In the genomic region with DNA sequence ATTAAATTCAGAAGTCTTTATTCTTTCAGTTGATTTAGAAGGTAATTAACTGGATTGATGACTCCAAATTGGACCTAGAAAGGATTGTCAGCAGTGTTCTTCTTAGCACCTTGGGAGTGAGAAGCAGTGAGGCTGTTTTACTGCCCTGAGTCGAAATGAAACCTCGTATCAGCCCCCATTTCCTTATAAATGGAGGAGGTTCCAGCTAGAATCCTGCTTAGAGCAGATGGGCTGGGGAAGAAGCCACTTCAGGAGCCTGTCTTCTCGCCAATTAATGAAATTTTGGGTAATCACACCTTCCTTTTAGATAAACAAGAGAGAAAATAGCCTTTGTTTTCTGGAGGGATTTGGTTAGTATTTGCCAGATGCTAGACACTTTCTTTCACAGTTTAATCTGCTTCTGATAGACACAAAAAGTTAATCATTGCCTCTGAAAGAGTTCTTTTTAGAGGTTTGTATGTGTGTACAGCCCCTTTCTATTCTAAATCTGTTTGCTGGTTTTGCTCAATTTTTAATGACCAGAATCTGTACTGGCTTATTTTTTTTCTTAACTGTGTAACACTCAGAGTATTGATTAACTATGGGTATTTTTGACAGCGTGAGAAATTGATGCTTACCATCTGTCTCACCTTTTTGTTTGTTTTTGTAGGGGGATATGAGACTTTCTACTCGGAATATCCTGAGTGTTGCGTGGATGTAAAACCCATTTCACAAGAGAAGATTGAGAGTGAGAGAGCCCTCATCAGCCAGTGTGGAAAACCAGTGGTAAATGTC, we compare ENCODE assay signal across 8 cellular contexts. TPM values are rescaled to one million over a fixed set of nuclear protein-coding genes. Genes with fewer than 3 reads are reported as not detected.
A peak's percentile ranks its signal among the peaks of the same experiment; 100 is the strongest.
DNase-seq lines count a peak whose midpoint lies in the region; ATAC-seq and TF ChIP-seq lines count a peak whose summit lies in the region.

No MANE protein-coding gene starts in this region.

- peaks cover 80% of the 10 kb centered on the region for H3K4me1 Mint-ChIP-seq in central memory CD8-positive, alpha-beta T cell
- H3K4me1 Mint-ChIP-seq in neural progenitor cell, result peaks cover 46% of the 10 kb centered on the region

- H2AFZ ChIP-seq in neural progenitor cell (replicated peaks), result no peak overlapping the region

- TF ChIP-seq CTCF in GM12864 (IDR thresholded peaks at IDR 0.05; ENCODE audit: low read depth, low read length, missing control alignments) (no peak), neural progenitor cell (IDR thresholded peaks at IDR 0.05) (no peak)

- H3K4me3 ChIP-seq in GM12864 (ENCODE audit: low read depth, low read length), result peak overlapping the region; percentile 89
- H3K4me3 ChIP-seq in HUES6 (ENCODE audit: low read depth, low read length), result no peak overlapping the region
- H3K4me3 ChIP-seq in neural progenitor cell, result no peak overlapping the region

- no peak for ATAC-seq in central memory CD8-positive, alpha-beta T cell (replicated peaks; ENCODE audit: extremely low read depth, poor library complexity, severe bottlenecking)

- H3K27ac Mint-ChIP-seq in central memory CD8-positive, alpha-beta T cell (ENCODE audit: low read depth), result peak overlapping the region; percentile 88
- no peak overlapping the region for H3K27ac Mint-ChIP-seq in neural progenitor cell

- peak overlapping the region; percentile 71 for H3K4me3 Mint-ChIP-seq in central memory CD8-positive, alpha-beta T cell
- H3K4me3 Mint-ChIP-seq in neural progenitor cell, result no peak overlapping the region

- no peaks in the 10 kb centered on the region for H3K9me3 ChIP-seq in HUES6 (ENCODE audit: control insufficient read depth, insufficient read depth, low read depth, low read length)
- H3K9me3 ChIP-seq in neural progenitor cell (ENCODE audit: low read depth), result no peaks in the 10 kb centered on the region

- H3K27ac ChIP-seq in HUES6 (ENCODE audit: low read depth, low read length) (peak overlapping the region; percentile 23; the same call in 1 of the 2 replicates), neural progenitor cell (no peak overlapping the region)

- peaks cover 24% of the 10 kb centered on the region for H3F3A ChIP-seq in neural progenitor cell (ENCODE audit: low read depth)

- H3K27me3 Mint-ChIP-seq in central memory CD8-positive, alpha-beta T cell, result no peaks in the 10 kb centered on the region
- H3K27me3 Mint-ChIP-seq in neural progenitor cell (ENCODE audit: insufficient read depth, low read depth), result peaks cover 21% of the 10 kb centered on the region

- peaks cover 11% of the 10 kb centered on the region for H3K36me3 Mint-ChIP-seq in central memory CD8-positive, alpha-beta T cell (ENCODE audit: insufficient read depth)
- no peaks in the 10 kb centered on the region for H3K36me3 Mint-ChIP-seq in neural progenitor cell

- H3K9ac ChIP-seq in HUES6 (ENCODE audit: low read length) (peak overlapping the region; percentile 22), neural progenitor cell (no peak overlapping the region)

- peaks cover 46% of the 10 kb centered on the region for H3K36me3 ChIP-seq in HUES6 (ENCODE audit: control insufficient read depth, insufficient read depth, low read length)
- H3K36me3 ChIP-seq in neural progenitor cell, result no peaks in the 10 kb centered on the region

- H3K4me1 ChIP-seq in HUES6 (ENCODE audit: control insufficient read depth, insufficient read depth, low read length), result peaks cover 38% of the 10 kb centered on the region
- H3K4me1 ChIP-seq in neural progenitor cell, result peaks cover 38% of the 10 kb centered on the region

- DNase-seq in GM12864 (ENCODE audit: low read depth), result no peak
- no peak for DNase-seq in central memory CD8-positive, alpha-beta T cell (ENCODE audit: low spot score in 2 of 2)
- no peak for DNase-seq in neural progenitor cell (ENCODE audit: low spot score)
- DNase-seq in activated effector memory CD4-positive, alpha-beta T cell treated with Interleukin-2 at 50 U/mL for 16 hours, result no peak
- no peak for DNase-seq in NCI-H510A (lab: John Stamatoyannopoulos, UW)
- DNase-seq in GM19240 (ENCODE audit: insufficient read length, low spot score), result no peak
- no peak for DNase-seq in SW 1271 (lab: John Stamatoyannopoulos, UW)

- peaks cover 8% of the 10 kb centered on the region; the same call in 1 of the 2 replicates for H3K27me3 ChIP-seq in HUES6 (ENCODE audit: control insufficient read depth, insufficient read depth, low read length)
- H3K27me3 ChIP-seq in neural progenitor cell, result peaks cover 37% of the 10 kb centered on the region

- H3K79me2 ChIP-seq in neural progenitor cell (ENCODE audit: low read depth), result no peaks in the 10 kb centered on the region

- H4K20me1 ChIP-seq in neural progenitor cell (ENCODE audit: low read depth), result peaks cover 6% of the 10 kb centered on the region

- peak overlapping the region; percentile 19 for H3K4me2 ChIP-seq in neural progenitor cell

- no peaks in the 10 kb centered on the region for H3K9me3 Mint-ChIP-seq in central memory CD8-positive, alpha-beta T cell
- no peaks in the 10 kb centered on the region for H3K9me3 Mint-ChIP-seq in neural progenitor cell

RNA-seq across cellular contexts. Expression of a gene that starts 4.6 kb away (rescaled TPM):
- total RNA-seq in neural progenitor cell (ENCODE audit: low replicate concordance), result 0.34 and 1.5 TPM in 2 replicates
